ENCODE assay signal across 20 cellular contexts in the genomic region with DNA sequence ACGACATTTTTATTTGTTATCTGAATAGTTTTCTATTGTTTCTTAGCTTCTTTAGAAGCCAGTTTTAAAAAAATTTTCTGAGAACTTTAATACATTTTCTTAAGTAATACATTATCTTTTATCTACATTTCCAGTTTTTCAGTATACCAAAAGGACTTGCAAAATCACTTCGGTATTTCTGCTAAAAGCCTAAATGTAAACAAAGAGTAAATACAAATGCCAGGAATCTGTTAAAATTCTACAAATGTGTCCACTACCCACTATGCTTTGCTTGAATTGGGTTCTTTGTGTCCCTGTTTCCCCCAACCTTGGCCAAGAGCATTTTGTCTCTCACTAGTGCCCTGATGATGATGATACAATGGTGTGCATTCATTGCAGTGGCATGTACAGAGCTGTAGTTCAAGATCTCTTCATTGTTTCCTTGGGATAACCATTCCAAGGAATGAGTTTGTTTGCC.
DNase-seq lines count a peak whose midpoint lies in the region; ATAC-seq and TF ChIP-seq lines count a peak whose summit lies in the region.
"Had no signal": no experiment of that assay in that cellular context is flagged by ENCODE, and none has a peak within 500 bp of the region (broad histone marks: within the 10 kb centered on the region; RNA-seq: fewer than 3 reads in every experiment).

No MANE protein-coding gene starts in this region.

- intact Hi-C loops in Panc1 (cut with micrococcal nuclease; ENCODE audit: unreplicated experiment) = no loop called here
- intact Hi-C loops in dorsolateral prefrontal cortex (cut with DNase I) = loop anchor here in 1 of 2 donors (1.0 to 10.0 kb wide), 2 partner anchors 43 to 95 kb away; no protein-coding TSS in a partner anchor

- TF ChIP-seq CTCF in Panc1 (IDR thresholded peaks at IDR 0.05) (no peak), dorsolateral prefrontal cortex (IDR thresholded peaks at IDR 0.05 in 54 of 56, conservative IDR thresholded peaks at IDR 0.05 in 2 of 56; ENCODE audit: low read depth in 1 of 56, partially characterized antibody in 56 of 56) (peak in 4 of 56 donors; percentile 3 to 26 (median 9))

- H3K36me3 ChIP-seq in Panc1 (ENCODE audit: control insufficient read depth, insufficient read depth, low read length) = no peaks in the 10 kb centered on the region
- H3K36me3 ChIP-seq: transverse colon had no signal

- H3K27ac ChIP-seq in Panc1 (ENCODE audit: low read length) (peak overlapping the region; percentile 31; the same call in 1 of the 2 replicates), dorsolateral prefrontal cortex (peak overlapping the region in 58 of 59 donors; percentile 11 to 95 (median 84)), temporal lobe (ENCODE audit: low read depth, low read length) (peak overlapping the region; percentile 70)
- H3K27ac ChIP-seq: coronary artery, RWPE1, transverse colon had no signal

- H3K27me3 ChIP-seq in Panc1 (ENCODE audit: control insufficient read depth, insufficient read depth, low read length) (no peaks in the 10 kb centered on the region), dorsolateral prefrontal cortex (no peaks in the 10 kb centered on the region)
- H3K27me3 ChIP-seq: transverse colon had no signal

- POLR2A ChIA-PET in Panc1 (lab: Charles Lee) = no interaction called here

- BruUV-seq in Panc1 (replicated peaks; lab: Mats Ljungman, UMichigan) = no TSS peak

- no peak for DNase-seq in Panc1 (ENCODE audit: low read depth, low spot score)
- peak in 2 of 10 donors; percentile 52 to 59 for DNase-seq in dorsolateral prefrontal cortex
- DNase-seq in medulla oblongata (ENCODE audit: extremely low spot score) = peak; percentile 90
- DNase-seq in NCI-H446 treated with DMSO at 0.1 percent for 48 hours (lab: John Stamatoyannopoulos, UW) = no peak
- DNase-seq: activated T-cell treated with anti-CD3 and anti-CD28 coated beads, Interleukin-2, amount 50 U/mL, for 72 hours; AML-193; kidney; mesendoderm; natural killer cell; NCI-H1105; NCI-H2081; NCI-H510A treated with DMSO at 0.1 percent for 48 hours; stimulated activated naive CD4-positive, alpha-beta T cell treated with Interleukin-2 at 50 U/mL for 16 hours; transverse colon had no signal

- H3K4me3 ChIP-seq in Panc1 (ENCODE audit: low read depth in 2 of 2, low read length in 2 of 2) = no peak overlapping the region
- H3K4me3 ChIP-seq in dorsolateral prefrontal cortex = peak overlapping the region in 12 of 59 donors; percentile 8 to 38 (median 18)
- H3K4me3 ChIP-seq: coronary artery, transverse colon had no signal

- H3K9me3 ChIP-seq in Panc1 (ENCODE audit: control insufficient read depth, insufficient read depth, low read depth, low read length) = no peaks in the 10 kb centered on the region
- H3K9me3 ChIP-seq: transverse colon had no signal

- CTCF ChIA-PET in Panc1 (lab: Charles Lee) = no interaction called here

- ATAC-seq in Panc1 (no peak), GM18870 (IDR thresholded peaks at IDR 0.05; ENCODE audit: unreplicated experiment) (no peak), GM19035 (IDR thresholded peaks at IDR 0.05; ENCODE audit: unreplicated experiment) (no peak)
- ATAC-seq: activated naive CD4-positive, alpha-beta T cell treated with anti-CD3 and anti-CD28 coated beads, Interleukin-2, amount 50 U/mL, for 72 hours; activated T-cell treated with anti-CD3 and anti-CD28 coated beads, Interleukin-2, amount 50 U/mL, for 72 hours; natural killer cell had no signal

- no peaks in the 10 kb centered on the region for H3K4me1 ChIP-seq in Panc1 (ENCODE audit: control insufficient read depth, insufficient read depth, low read length)
- H3K4me1 ChIP-seq: transverse colon had no signal

- in situ Hi-C loops in Panc1 (cut with HindIII; ENCODE audit: low pct_unique_long_range_greater_than_20kb, low sequenced_read_pairs) = no loop called here

Comparison
In these comparisons a context has a peak if more than half of its experiments do, and no peak if none do; other contexts are left out.
1. H3K27ac ChIP-seq: peak in every context shown above with its lines; median percentile 84 in dorsolateral prefrontal cortex; 70 in temporal lobe; 31 in Panc1.